ENCODE assay signal across 18 cellular contexts in the genomic region with DNA sequence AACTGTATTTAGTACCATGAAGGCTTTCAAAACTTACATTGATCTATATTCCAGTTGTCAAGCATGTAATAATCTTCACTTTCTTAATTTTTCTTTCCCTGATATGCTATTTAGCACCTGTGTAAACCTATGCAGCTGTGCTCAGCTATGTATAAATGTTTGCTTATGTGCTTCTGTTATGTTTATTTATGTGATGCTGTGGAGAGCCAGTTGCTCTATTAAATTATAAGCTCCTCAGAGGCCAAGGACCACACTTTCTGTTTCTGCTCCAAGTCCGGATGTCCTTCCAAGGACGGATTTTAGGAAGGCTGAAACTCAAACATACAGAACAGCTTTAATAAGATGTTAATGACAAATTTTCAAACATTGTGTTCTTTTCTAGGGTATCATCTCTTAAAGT. TPM values are rescaled to one million over a fixed set of nuclear protein-coding genes. Genes with fewer than 3 reads are reported as not detected.
A peak's percentile ranks its signal among the peaks of the same experiment; 100 is the strongest.
DNase-seq lines count a peak whose midpoint lies in the region; ATAC-seq and TF ChIP-seq lines count a peak whose summit lies in the region.
"Had no signal": no experiment of that assay in that cellular context is flagged by ENCODE, and none has a peak within 500 bp of the region (broad histone marks: within the 10 kb centered on the region; RNA-seq: fewer than 3 reads in every experiment).

No MANE protein-coding gene starts in this region.

- no peaks in the 10 kb centered on the region for H3K27me3 ChIP-seq in left ventricle myocardium inferior (ENCODE audit: low read depth)
- no peaks in the 10 kb centered on the region for H3K27me3 ChIP-seq in right atrium auricular region
- H3K27me3 ChIP-seq in SJCRH30: no peaks in the 10 kb centered on the region
- H3K27me3 ChIP-seq in muscle layer of duodenum (ENCODE audit: low read depth, low read length): no peaks in the 10 kb centered on the region

- H3K4me1 ChIP-seq in left ventricle myocardium inferior (peaks cover 24% of the 10 kb centered on the region), right atrium auricular region (peaks cover 0 to 11% of the 10 kb centered on the region in 2 donors), SJCRH30 (peaks cover 46% of the 10 kb centered on the region), muscle layer of duodenum (ENCODE audit: control insufficient read depth in 1 of 2, insufficient read depth in 2 of 2, low read length in 2 of 2) (peaks cover 0 to 15% of the 10 kb centered on the region in 2 donors)

- H3K4me3 ChIP-seq in left ventricle myocardium inferior (no peak overlapping the region), right atrium auricular region (no peak overlapping the region), SJCRH30 (no peak overlapping the region), muscle layer of duodenum (ENCODE audit: low read depth in 1 of 2, low read length in 2 of 2) (no peak overlapping the region)
- H3K4me3 ChIP-seq: GM23338, K562, PC-9 had no signal

- H3K27ac ChIP-seq in left ventricle myocardium inferior (replicated peaks) (peak overlapping the region; percentile 75), right atrium auricular region (no peak overlapping the region), SJCRH30 (peak overlapping the region; percentile 84), muscle layer of duodenum (ENCODE audit: low read length) (peak overlapping the region; percentile 40)
- H3K27ac ChIP-seq: PC-9 had no signal

- intact Hi-C loops in left ventricle myocardium inferior (cut with micrococcal nuclease): no loop called here

- ATAC-seq in GM21390 (IDR thresholded peaks at IDR 0.05; ENCODE audit: unreplicated experiment) (no peak), GM21786 (IDR thresholded peaks at IDR 0.05; ENCODE audit: unreplicated experiment) (no peak)
- ATAC-seq: GM23338, K562 had no signal

- H3K9me3 ChIP-seq in left ventricle myocardium inferior (replicated peaks) (no peaks in the 10 kb centered on the region), right atrium auricular region (no peaks in the 10 kb centered on the region), SJCRH30 (replicated peaks) (no peaks in the 10 kb centered on the region), muscle layer of duodenum (ENCODE audit: control insufficient read depth in 1 of 2, low read length in 2 of 2) (no peaks in the 10 kb centered on the region)
- H3K9me3 ChIP-seq: Caco-2 had no signal

- TF ChIP-seq CTCF in left ventricle myocardium inferior (IDR thresholded peaks at IDR 0.05; ENCODE audit: borderline replicate concordance): no peak
- TF ChIP-seq CTCF in right atrium auricular region (IDR thresholded peaks at IDR 0.05): no peak

- H3K36me3 ChIP-seq in left ventricle myocardium inferior (no peaks in the 10 kb centered on the region), right atrium auricular region (no peaks in the 10 kb centered on the region), SJCRH30 (no peaks in the 10 kb centered on the region), muscle layer of duodenum (ENCODE audit: control insufficient read depth in 1 of 2, insufficient read depth in 2 of 2, low read length in 2 of 2) (no peaks in the 10 kb centered on the region)

- DNase-seq in left ventricle myocardium inferior: no peak
- DNase-seq in right atrium auricular region (ENCODE audit: low spot score): no peak
- peak; percentile 33 to 64 for DNase-seq in SJCRH30
- DNase-seq in activated T-cell treated with anti-CD3 and anti-CD28 coated beads, Interleukin-2, amount 50 U/mL, for 1 hour: no peak
- DNase-seq in stimulated activated CD4-positive, alpha-beta T cell treated with anti-CD3 and anti-CD28 coated beads, Interleukin-12 subunit alpha, Interleukin-12 subunit beta, amount 100 ng/mL, for 4 hours: no peak
- DNase-seq: Caco-2; CD4-positive, alpha-beta T cell; GF-D8; NCI-H1105; NCI-H2227 treated with DMSO at 0.1 percent for 48 hours; NCI-H510A treated with DMSO at 0.1 percent for 48 hours; NCI-H82; PC-9 had no signal

RNA-seq across cellular contexts. Expression of gene LAMA4, which starts 33.5 kb away (rescaled TPM):
- total RNA-seq in left ventricle myocardium inferior (103 TPM), right atrium auricular region (10 to 100 TPM; 37.2 to 47.1 TPM)
- 22.0 and 28.5 TPM in 2 replicates for total RNA-seq in SJCRH30 (2014; rRNA removed; shearing (Covaris generic))
- total RNA-seq: Caco-2; CD4-positive, alpha-beta T cell had no signal

RNA-seq across cellular contexts. Expression of gene RFPL4B, which starts 59.3 kb away (rescaled TPM):
- total RNA-seq in left ventricle myocardium inferior (not detected), right atrium auricular region (not detected)
- total RNA-seq in SJCRH30 (2014; rRNA removed; shearing (Covaris generic)): 0.18 TPM in 1 of 2 replicates, not detected in the other
- total RNA-seq: Caco-2; CD4-positive, alpha-beta T cell; GM23338 had no signal

Comparison
In these comparisons a context has a peak if more than half of its experiments do, and no peak if none do; other contexts are left out.
1. H3K27ac ChIP-seq: peak in left ventricle myocardium inferior (single experiment), SJCRH30 (single experiment) and muscle layer of duodenum (single experiment); none in right atrium auricular region (0 of 2).
2. DNase-seq: peak in SJCRH30 (2 of 2); none in left ventricle myocardium inferior (single experiment), right atrium auricular region (single experiment), activated T-cell treated with anti-CD3 and anti-CD28 coated beads, Interleukin-2, amount 50 U/mL, for 1 hour (single experiment) and stimulated activated CD4-positive, alpha-beta T cell treated with anti-CD3 and anti-CD28 coated beads, Interleukin-12 subunit alpha, Interleukin-12 subunit beta, amount 100 ng/mL, for 4 hours (single experiment).